In genomic region chr1:85109475-85109874, GRCh38 we compare ENCODE assay signal across 8 cellular contexts.
DNase-seq lines count a peak whose midpoint lies in the region; ATAC-seq and TF ChIP-seq lines count a peak whose summit lies in the region.

No MANE protein-coding gene starts in this region.

- H3K27me3 ChIP-seq in CD4-positive, alpha-beta T cell (ENCODE audit: control insufficient read depth, insufficient read depth, low read length) = no peaks in the 10 kb centered on the region
- no peaks in the 10 kb centered on the region for H3K27me3 ChIP-seq in OCI-LY1 (ENCODE audit: insufficient read depth, low read length)

- no peak overlapping the region for H3K27ac ChIP-seq in CD4-positive, alpha-beta T cell (ENCODE audit: low read depth, low read length)
- no peak overlapping the region for H3K27ac ChIP-seq in OCI-LY1 (ENCODE audit: low read depth, low read length, poor library complexity, severe bottlenecking)

- peak; percentile 54 for TF ChIP-seq CTCF in CD4-positive, alpha-beta T cell (IDR thresholded peaks at IDR 0.05)
- TF ChIP-seq CTCF in OCI-LY1 (IDR thresholded peaks at IDR 0.05; ENCODE audit: low read length) = peak; percentile 34; the same call in 1 of the 2 replicates

- H3K27me3 Mint-ChIP-seq in CD4-positive, alpha-beta T cell = peaks cover 6% of the 10 kb centered on the region
- peaks cover 16% of the 10 kb centered on the region for H3K27me3 Mint-ChIP-seq in activated naive CD4-positive, alpha-beta T cell treated with anti-CD3 and anti-CD28 coated beads, Interleukin-2, amount 10 ng/mL, durations not matched to agents 7 days and 5 days

- H3K9me2 ChIP-seq in OCI-LY1 (ENCODE audit: low read depth, low read length) = no peaks in the 10 kb centered on the region

- no peak overlapping the region for H3K4me3 ChIP-seq in OCI-LY1 (ENCODE audit: low read depth, low read length, poor library complexity, severe bottlenecking)

- no peaks in the 10 kb centered on the region for H3K9me3 ChIP-seq in CD4-positive, alpha-beta T cell (ENCODE audit: control insufficient read depth, low read length)
- H3K9me3 ChIP-seq in OCI-LY1 (ENCODE audit: low read length) = no peaks in the 10 kb centered on the region

- no peaks in the 10 kb centered on the region for H3K9me3 Mint-ChIP-seq in CD4-positive, alpha-beta T cell
- no peaks in the 10 kb centered on the region for H3K9me3 Mint-ChIP-seq in activated naive CD4-positive, alpha-beta T cell treated with anti-CD3 and anti-CD28 coated beads, Interleukin-2, amount 10 ng/mL, durations not matched to agents 7 days and 5 days

- no peaks in the 10 kb centered on the region for H3K36me3 Mint-ChIP-seq in CD4-positive, alpha-beta T cell (ENCODE audit: low read depth)
- no peaks in the 10 kb centered on the region for H3K36me3 Mint-ChIP-seq in activated naive CD4-positive, alpha-beta T cell treated with anti-CD3 and anti-CD28 coated beads, Interleukin-2, amount 10 ng/mL, durations not matched to agents 7 days and 5 days

- H3K36me3 ChIP-seq in OCI-LY1 (ENCODE audit: insufficient read depth, low read length) = no peaks in the 10 kb centered on the region

- no peaks in the 10 kb centered on the region for H4K20me1 ChIP-seq in OCI-LY1 (ENCODE audit: insufficient read depth, low read length)

- no peaks in the 10 kb centered on the region for H3F3A ChIP-seq in OCI-LY1 (ENCODE audit: insufficient read depth, low read length)

- H3K4me3 Mint-ChIP-seq in CD4-positive, alpha-beta T cell = no peak overlapping the region
- no peak overlapping the region for H3K4me3 Mint-ChIP-seq in activated naive CD4-positive, alpha-beta T cell treated with anti-CD3 and anti-CD28 coated beads, Interleukin-2, amount 10 ng/mL, durations not matched to agents 7 days and 5 days

- POLR2A ChIA-PET in CD4-positive, alpha-beta T cell (lab: Charles Lee) = interaction anchor here (0.7 to 2.1 kb wide), 4 partner anchors 60 to 150 kb away, joined by 3 to 11 read pairs (median 4); partner anchors contain the start of gene C1orf52

- intact Hi-C loops in CD4-positive, alpha-beta T cell (cut with DNase I, micrococcal nuclease) = loop anchor here (1.0 to 5.0 kb wide), 3 partner anchors 145 to 167 kb away; partner anchors contain the start of gene C1orf52 (in 1 of the 2)
- intact Hi-C loops in head of caudate nucleus (cut with DNase I) = no loop called here

- H3K4me1 ChIP-seq in OCI-LY1 (ENCODE audit: insufficient read depth, low read length, severe bottlenecking) = no peaks in the 10 kb centered on the region

- ATAC-seq in CD4-positive, alpha-beta T cell (ENCODE audit: poor library complexity) = peak; percentile 83
- ATAC-seq in GM18909 (IDR thresholded peaks at IDR 0.05; ENCODE audit: poor library complexity, unreplicated experiment) = peak; percentile 79

- no peak overlapping the region for H2AFZ ChIP-seq in OCI-LY1 (ENCODE audit: low read length)

- H3K79me2 ChIP-seq in OCI-LY1 (ENCODE audit: insufficient read depth, low read length) = no peaks in the 10 kb centered on the region

- no peaks in the 10 kb centered on the region for H3K4me1 Mint-ChIP-seq in CD4-positive, alpha-beta T cell (ENCODE audit: low read depth)
- H3K4me1 Mint-ChIP-seq in activated naive CD4-positive, alpha-beta T cell treated with anti-CD3 and anti-CD28 coated beads, Interleukin-2, amount 10 ng/mL, durations not matched to agents 7 days and 5 days = no peaks in the 10 kb centered on the region

- CTCF ChIA-PET in CD4-positive, alpha-beta T cell (lab: Charles Lee) = interaction anchor here (0.6 to 3.2 kb wide), 6 partner anchors 126 to 1781 kb away, joined by 3 to 23 read pairs (median 4); partner anchors contain the start of gene C1orf52
- CTCF ChIA-PET in activated naive CD4-positive, alpha-beta T cell treated with anti-CD3 and anti-CD28 coated beads, Interleukin-2, amount 10 ng/mL, durations not matched to agents 7 days and 5 days (lab: Charles Lee) = interaction anchor here (0.8 to 7.1 kb wide), 14 partner anchors 13 to 166 kb away, joined by 3 to 79 read pairs (median 4); partner anchors contain the start of gene C1orf52

- H3K9ac ChIP-seq in OCI-LY1 (ENCODE audit: low read length) = no peak overlapping the region

- H3K27ac Mint-ChIP-seq in CD4-positive, alpha-beta T cell = no peak overlapping the region
- no peak overlapping the region for H3K27ac Mint-ChIP-seq in activated naive CD4-positive, alpha-beta T cell treated with anti-CD3 and anti-CD28 coated beads, Interleukin-2, amount 10 ng/mL, durations not matched to agents 7 days and 5 days

- peak in 9 of 10 experiments; percentile 14 to 47 (median 23) for DNase-seq in CD4-positive, alpha-beta T cell
- DNase-seq in HT-29 (ENCODE audit: low spot score) = peak; percentile 67
- peak; percentile 55 for DNase-seq in activated naive CD4-positive, alpha-beta T cell treated with anti-CD3 and anti-CD28 coated beads, Interleukin-2, amount 10 ng/mL, durations not matched to agents 7 days and 5 days
- peak in 27 of 42 donors; percentile 2 to 50 (median 24) for DNase-seq in head of caudate nucleus
- peak; percentile 36 for DNase-seq in pulmonary artery endothelial cell (ENCODE audit: low read depth, low spot score)
- no peak for DNase-seq in activated CD4-positive, CD25-positive, alpha-beta regulatory T cell treated with anti-CD3 and anti-CD28 coated beads, Interleukin-2, amount 50 U/mL, for 72 hours

- no peak overlapping the region for H3K4me2 ChIP-seq in OCI-LY1 (ENCODE audit: low read length)
